In genomic region chr21:45618846-45619485, GRCh38 we compare ENCODE assay signal across 16 cellular contexts. TPM values are rescaled to one million over a fixed set of nuclear protein-coding genes. Genes with fewer than 3 reads are reported as not detected.
DNase-seq lines count a peak whose midpoint lies in the region; ATAC-seq, FAIRE-seq and TF ChIP-seq lines count a peak whose summit lies in the region.
"Had no signal": no experiment of that assay in that cellular context is flagged by ENCODE, and none has a peak within 500 bp of the region (broad histone marks: within the 10 kb centered on the region; RNA-seq: fewer than 3 reads in every experiment).

No MANE protein-coding gene starts in this region.

- TF ChIP-seq CTCF in A549 (IDR thresholded peaks at IDR 0.05): no peak

- no peak for DNase-seq in A549 (ENCODE audit: low read depth in 1 of 2, low spot score in 1 of 2)
- peak; percentile 72 for DNase-seq in H4 (ENCODE audit: low spot score)
- peak; percentile 27 for DNase-seq in SKM-1 (lab: John Stamatoyannopoulos, UW; ENCODE audit: unreplicated experiment)
- peak; percentile 24 for DNase-seq in iris pigment epithelial cell (ENCODE audit: low read depth)
- DNase-seq: activated T-cell treated with anti-CD3 and anti-CD28 coated beads for 4 hours; NCI-H1436; stimulated activated naive CD8-positive, alpha-beta T cell treated with anti-CD3 and anti-CD28 coated beads, Interleukin-15, Interleukin-2, amounts not matched to agents 100 U/mL and 50 U/mL, for 24 hours had no signal

- CTCF ChIA-PET in A549 (lab: Yijun Ruan, JAX): interaction anchor here (1.4 to 2.2 kb wide), 2 partner anchors 22 to 201 kb away, joined by 4 to 7 read pairs; no protein-coding TSS in a partner anchor

- no peak for TF ChIP-seq RAD21 in A549 (conservative IDR thresholded peaks at IDR 0.05 in 1 of 2, IDR thresholded peaks at IDR 0.05 in 1 of 2)

- no peaks in the 10 kb centered on the region for H3K4me1 ChIP-seq in A549
- H3K4me1 ChIP-seq: HAP-1 had no signal

- peaks cover 8% of the 10 kb centered on the region; the same call in 1 of the 3 replicates for H3K9me3 ChIP-seq in A549
- H3K9me3 ChIP-seq: HAP-1, SJCRH30 had no signal

- TF ChIP-seq POLR2A in A549 (IDR thresholded peaks at IDR 0.05; ENCODE audit: low read length): no peak

- no peak overlapping the region for H3K4me3 ChIP-seq in A549
- H3K4me3 ChIP-seq: HAP-1 had no signal

- ATAC-seq in A549: no peak
- no peak for ATAC-seq in HG03175 (IDR thresholded peaks at IDR 0.05; ENCODE audit: unreplicated experiment)
- ATAC-seq in GM21526 (IDR thresholded peaks at IDR 0.05; ENCODE audit: low FRiP score, unreplicated experiment): no peak
- no peak for ATAC-seq in GM18870 (IDR thresholded peaks at IDR 0.05; ENCODE audit: unreplicated experiment)
- ATAC-seq in HG03039 (IDR thresholded peaks at IDR 0.05; ENCODE audit: unreplicated experiment): no peak
- ATAC-seq: stimulated activated naive CD8-positive, alpha-beta T cell treated with anti-CD3 and anti-CD28 coated beads, Interleukin-15, Interleukin-2, amounts not matched to agents 100 U/mL and 50 U/mL, for 24 hours had no signal

- 45% methylated on average over 7 of the region's 8 CpGs for WGBS in A549 (ENCODE audit: missing lambda C conversion rate)

- H3K27ac ChIP-seq in A549: no peak overlapping the region
- H3K27ac ChIP-seq: SJCRH30 had no signal

- no peak overlapping the region for H3K4me2 ChIP-seq in A549

- POLR2A ChIA-PET in A549 (lab: Yijun Ruan, JAX): no interaction called here

- no peak for TF ChIP-seq EP300 in A549 (IDR thresholded peaks at IDR 0.05)

- no peak for FAIRE-seq in A549 (lab: Jason Lieb, UNC)
- FAIRE-seq: frontal cortex, islet of Langerhans had no signal

TF ChIP-seq in A549, 52 proteins besides CTCF, POLR2A, EP300 and RAD21:
- TF ChIP-seq RCOR1 (IDR thresholded peaks at IDR 0.05; ENCODE audit: low read depth, low read length): no peak
- TF ChIP-seq FOSL2 (IDR thresholded peaks at IDR 0.05): no peak
- no peak for TF ChIP-seq FOSL2 (CRISPR knock-in tag; IDR thresholded peaks at IDR 0.05)
- peak; percentile 14 for TF ChIP-seq MAFK (IDR thresholded peaks at IDR 0.05; ENCODE audit: partially characterized antibody)

RNA-seq across cellular contexts. Expression of gene PCBP3, which starts 24.6 kb away (rescaled TPM):
- polyA plus RNA-seq in A549 (2011; rRNA removed) (0.30 and 0.46 TPM in 2 replicates), A549 (2017; fragmentation: RNase III; extraction: RNeasy Plus Mini Kit Qiagen cat#74134 plus additional on column Dnase treatment) (0.33 to 0.59 TPM (median 0.34 TPM) in 3 replicates)
- 0.19 TPM in 2 replicates for polyA plus RNA-seq in A549 (2012; cell fraction: cytosol; rRNA removed)
- 0.43 and 0.44 TPM in 2 replicates for polyA plus RNA-seq in A549 (2012; cell fraction: nucleus; rRNA removed)
- polyA minus RNA-seq in A549 (2011; rRNA and poly(A)+ RNA removed): 0.87 and 1.1 TPM in 2 replicates
- 6.1 and 10.2 TPM in 2 replicates for total RNA-seq in H4 (2014; rRNA removed; shearing (Covaris generic))
- total RNA-seq: HT-29, SJCRH30 had no signal

Comparison
In these comparisons a context has a peak if more than half of its experiments do, and no peak if none do; other contexts are left out.
1. DNase-seq: peak in H4 (single experiment), SKM-1 (single experiment) and iris pigment epithelial cell (single experiment); none in A549 (0 of 2).